In the genomic region with DNA sequence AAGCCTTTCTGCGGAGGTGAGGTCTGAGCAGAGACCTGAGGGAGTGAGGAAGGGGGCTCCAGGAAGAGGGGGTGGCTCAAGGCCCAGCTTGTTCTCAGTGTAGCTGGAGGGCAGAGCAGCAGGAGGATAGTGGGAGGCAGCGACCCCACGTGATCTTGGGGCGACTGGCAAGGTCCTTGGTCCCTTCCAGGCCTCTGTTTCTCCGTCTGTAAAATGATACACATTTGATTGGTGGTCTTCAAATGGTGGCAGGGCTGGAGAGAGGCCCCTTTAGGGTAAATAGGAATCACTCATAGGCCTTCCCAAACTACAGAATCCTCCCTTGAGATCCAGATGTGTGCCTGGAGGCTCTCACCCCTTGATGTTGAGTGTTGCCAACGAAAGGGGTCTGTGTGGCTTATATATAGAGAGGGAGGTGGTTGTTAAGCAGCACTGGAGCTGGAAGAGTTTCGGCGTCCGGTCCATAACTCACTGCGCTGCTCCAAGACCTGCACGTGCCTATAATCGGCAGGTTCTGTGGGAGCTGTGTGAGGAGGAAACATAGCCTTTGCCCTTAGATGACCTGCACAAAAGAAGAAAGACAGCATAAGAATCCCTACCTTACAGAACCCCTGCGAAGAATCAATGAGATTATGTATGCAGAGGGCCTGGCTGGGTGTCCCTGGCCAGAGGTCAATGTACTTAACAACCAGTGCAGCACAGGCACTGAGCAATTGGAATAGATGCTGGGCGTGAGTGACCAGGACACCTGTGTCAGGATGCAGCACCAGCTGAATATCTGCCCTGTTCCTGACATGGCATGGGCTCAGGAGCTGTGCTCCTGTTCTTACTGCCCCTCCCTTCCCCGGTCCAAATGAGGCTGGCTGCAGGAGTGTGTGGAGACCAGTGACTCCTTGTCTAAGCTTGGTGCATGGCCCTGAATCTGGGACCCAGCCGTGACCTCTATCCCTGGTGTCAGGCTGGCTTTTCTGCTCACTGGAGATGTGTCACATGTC, we compare ENCODE assay signal across 24 cellular contexts. TPM values are rescaled to one million over a fixed set of nuclear protein-coding genes. Genes with fewer than 3 reads are reported as not detected.
"Had no signal": no experiment of that assay in that cellular context is flagged by ENCODE, and none has a peak within 500 bp of the region (broad histone marks: within the 10 kb centered on the region; RNA-seq: fewer than 3 reads in every experiment).

No MANE protein-coding gene starts in this region.

- H3K27me3 ChIP-seq: cardiac muscle cell, pancreas, right lobe of liver, testis had no signal

- H3K36me3 Mint-ChIP-seq: activated naive CD8-positive, alpha-beta T cell treated with anti-CD3 and anti-CD28 coated beads for 36 hours; stimulated activated effector memory CD8-positive, alpha-beta T cell treated with anti-CD3 and anti-CD28 coated beads, Interleukin-12 subunit alpha, Interleukin-12 subunit beta, amount 100 ng/mL, for 72 hours had no signal

- ATAC-seq: pancreas; stimulated activated effector memory CD8-positive, alpha-beta T cell treated with anti-CD3 and anti-CD28 coated beads, Interleukin-12 subunit alpha, Interleukin-12 subunit beta, amount 100 ng/mL, for 72 hours had no signal

- H3K4me3 Mint-ChIP-seq: activated CD4-positive, alpha-beta T cell treated with anti-CD3 and anti-CD28 coated beads, Interleukin-2, amount 10 ng/mL, durations not matched to agents 7 days and 5 days; activated naive CD8-positive, alpha-beta T cell treated with anti-CD3 and anti-CD28 coated beads for 36 hours; neural crest cell; stimulated activated effector memory CD8-positive, alpha-beta T cell treated with anti-CD3 and anti-CD28 coated beads, Interleukin-12 subunit alpha, Interleukin-12 subunit beta, amount 100 ng/mL, for 72 hours; T-helper 2 cell treated with Interferon-gamma antibody and Interleukin-4, amounts not matched to agents 5 μg/mL and 100 μg/mL, for 36 hours had no signal

- H3K9ac ChIP-seq: SK-N-SH had no signal

- H3K4me1 Mint-ChIP-seq: neural crest cell had no signal

- H3K36me3 ChIP-seq: cardiac muscle cell, left ventricle myocardium inferior, pancreas, right lobe of liver had no signal

- H3K4me1 ChIP-seq: left ventricle myocardium inferior, pancreas, right lobe of liver, testis had no signal

- H3K27ac ChIP-seq: cardiac muscle cell, left ventricle myocardium inferior, pancreas, right lobe of liver, testis had no signal

- H3K9me3 ChIP-seq: left ventricle myocardium inferior, pancreas, right lobe of liver, SK-N-SH, testis had no signal

- H3K9me3 Mint-ChIP-seq: activated CD4-positive, alpha-beta T cell treated with anti-CD3 and anti-CD28 coated beads, Interleukin-2, amount 10 ng/mL, durations not matched to agents 7 days and 5 days; activated naive CD8-positive, alpha-beta T cell treated with anti-CD3 and anti-CD28 coated beads for 36 hours; neural crest cell; stimulated activated effector memory CD8-positive, alpha-beta T cell treated with anti-CD3 and anti-CD28 coated beads, Interleukin-12 subunit alpha, Interleukin-12 subunit beta, amount 100 ng/mL, for 72 hours; T-helper 2 cell treated with Interferon-gamma antibody and Interleukin-4, amounts not matched to agents 5 μg/mL and 100 μg/mL, for 36 hours had no signal

- H3K27ac Mint-ChIP-seq: activated CD4-positive, alpha-beta T cell treated with anti-CD3 and anti-CD28 coated beads, Interleukin-2, amount 10 ng/mL, durations not matched to agents 7 days and 5 days; activated naive CD8-positive, alpha-beta T cell treated with anti-CD3 and anti-CD28 coated beads for 36 hours; stimulated activated effector memory CD8-positive, alpha-beta T cell treated with anti-CD3 and anti-CD28 coated beads, Interleukin-12 subunit alpha, Interleukin-12 subunit beta, amount 100 ng/mL, for 72 hours; T-helper 2 cell treated with Interferon-gamma antibody and Interleukin-4, amounts not matched to agents 5 μg/mL and 100 μg/mL, for 36 hours had no signal

- H3K4me2 ChIP-seq: SK-N-SH, smooth muscle cell had no signal

- H3K4me3 ChIP-seq: cardiac muscle cell, left ventricle myocardium inferior, pancreas, right lobe of liver, smooth muscle cell, testis had no signal

- DNase-seq: activated CD4-positive, alpha-beta T cell treated with anti-CD3 and anti-CD28 coated beads, Interleukin-2, amount 10 ng/mL, durations not matched to agents 7 days and 5 days; activated CD4-positive, CD25-positive, alpha-beta regulatory T cell; activated naive CD4-positive, alpha-beta T cell; activated naive CD8-positive, alpha-beta T cell treated with anti-CD3 and anti-CD28 coated beads for 36 hours; amniotic stem cell; erythroblast; foreskin melanocyte; glutamatergic neuron; hippocampal formation; left ventricle myocardium inferior; mammary epithelial cell; SK-N-SH; stimulated activated CD4-positive, alpha-beta T cell treated with anti-CD3 and anti-CD28 coated beads, Interleukin-4, amount 100 ng/mL, for 24 hours; testis had no signal

RNA-seq across cellular contexts. Expression of gene OTOG, which starts 28.7 kb away (rescaled TPM):
- total RNA-seq: activated CD4-positive, alpha-beta T cell treated with anti-CD3 and anti-CD28 coated beads, Interleukin-2, amount 10 ng/mL, durations not matched to agents 7 days and 5 days; activated CD8-positive, alpha-beta memory T cell treated with anti-CD3 and anti-CD28 coated beads for 36 hours; activated naive CD8-positive, alpha-beta T cell treated with anti-CD3 and anti-CD28 coated beads for 36 hours; left ventricle myocardium inferior; mammary epithelial cell; neural crest cell; pancreas; right lobe of liver; smooth muscle cell had no signal
- polyA plus RNA-seq: cardiac muscle cell, mammary epithelial cell, pancreas, SK-N-SH, smooth muscle cell, urinary bladder had no signal

RNA-seq across cellular contexts. Expression of gene USH1C, which starts 31.5 kb away (rescaled TPM):
- total RNA-seq: activated CD4-positive, alpha-beta T cell treated with anti-CD3 and anti-CD28 coated beads, Interleukin-2, amount 10 ng/mL, durations not matched to agents 7 days and 5 days; activated CD8-positive, alpha-beta memory T cell treated with anti-CD3 and anti-CD28 coated beads for 36 hours; activated naive CD8-positive, alpha-beta T cell treated with anti-CD3 and anti-CD28 coated beads for 36 hours; left ventricle myocardium inferior; mammary epithelial cell; myocyte; neural crest cell; smooth muscle cell had no signal
- polyA plus RNA-seq: cardiac muscle cell, mammary epithelial cell, SK-N-SH, smooth muscle cell had no signal
